1 cellular context compared by ENCODE assay signal in genomic region chr2:157929871-157930667, GRCh38.
TF ChIP-seq lines count a peak whose summit lies in the region.

No MANE protein-coding gene starts in this region.

TF ChIP-seq in K562, 482 proteins besides CTCF, POLR2A, EP300 and RAD21 (continued from another document and continues in another):
- TF ChIP-seq, protein P1, sequence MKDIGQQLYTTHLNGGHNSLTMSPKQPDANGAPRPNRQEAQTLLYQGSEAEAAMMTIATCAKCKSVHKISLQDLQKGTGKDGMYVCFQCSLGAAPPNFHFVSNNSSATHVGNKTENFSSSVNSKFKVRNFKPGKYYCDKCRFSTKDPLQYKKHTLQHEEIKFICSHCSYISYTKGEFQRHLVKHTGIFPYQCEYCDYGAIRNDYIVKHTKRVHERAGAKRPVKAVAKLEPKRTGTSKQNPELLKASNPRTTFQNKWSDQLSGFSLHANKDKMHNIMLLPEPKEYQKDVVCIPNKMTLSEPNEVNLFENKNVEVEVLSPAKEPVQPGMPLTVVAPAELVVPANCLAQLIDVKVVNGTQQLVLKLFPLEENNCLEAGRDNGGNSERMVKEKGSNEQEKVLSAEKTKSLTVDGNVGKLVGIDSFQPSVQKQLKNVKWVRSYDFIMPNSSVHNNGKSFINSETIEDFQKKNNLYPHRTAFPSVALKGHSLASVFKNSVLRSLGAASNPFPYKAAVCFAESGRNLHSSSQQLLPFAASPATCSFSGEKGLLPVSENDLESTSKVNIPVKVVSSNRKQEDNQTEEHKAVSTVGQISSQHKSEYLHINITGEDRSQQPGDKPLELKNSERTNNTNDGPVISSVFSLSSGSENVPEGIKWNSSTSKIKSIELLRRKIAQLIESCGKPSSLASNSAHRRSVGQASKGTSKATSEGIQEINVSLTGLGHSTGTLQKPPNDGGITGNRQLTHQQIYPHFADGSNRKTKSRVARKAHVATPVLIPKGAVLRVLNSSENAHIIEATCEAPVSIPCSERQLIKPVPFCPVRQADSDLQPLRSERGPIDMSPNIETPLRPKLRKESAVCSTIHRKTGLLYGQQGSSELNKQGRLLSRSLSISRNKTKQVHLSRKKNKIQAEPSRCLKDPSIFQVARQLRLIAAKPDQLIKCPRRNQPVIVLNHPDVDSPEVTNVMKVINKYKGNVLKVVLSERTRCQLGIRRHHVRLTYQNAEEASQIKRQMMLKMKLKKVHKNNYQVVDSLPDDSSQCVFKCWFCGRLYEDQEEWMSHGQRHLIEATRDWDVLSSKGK (CRISPR knock-in tag; IDR thresholded peaks at IDR 0.05) = no peak
- TF ChIP-seq BRD9 (IDR thresholded peaks at IDR 0.05; ENCODE audit: low read depth, partially characterized antibody) = peak; percentile 98
- peak; percentile 95 to 98 for TF ChIP-seq TEAD1 (CRISPR knock-in tag; IDR thresholded peaks at IDR 0.05)
- TF ChIP-seq GATAD2B (IDR thresholded peaks at IDR 0.05; ENCODE audit: borderline replicate concordance) = peak; percentile 98
- TF ChIP-seq TCF3 (CRISPR knock-in tag; IDR thresholded peaks at IDR 0.05) = peak; percentile 100
- no peak for TF ChIP-seq CBX5 (IDR thresholded peaks at IDR 0.05; ENCODE audit: borderline replicate concordance, low read depth)
- TF ChIP-seq BCOR (IDR thresholded peaks at IDR 0.05) = peak; percentile 90
- TF ChIP-seq HNRNPL (IDR thresholded peaks at IDR 0.05; ENCODE audit: low read depth, low read length) = no peak
- peak; percentile 87 for TF ChIP-seq PTRF (tag; IDR thresholded peaks at IDR 0.05)
- peak; percentile 100 for TF ChIP-seq PML (IDR thresholded peaks at IDR 0.05; ENCODE audit: low read length)
- peak; percentile 96 for TF ChIP-seq EHMT2 (IDR thresholded peaks at IDR 0.05)
- 0 out of 2 replicates have a peak, but pooled peaks have one; percentile 27 for TF ChIP-seq ZNF551 (CRISPR knock-in tag; IDR thresholded peaks at IDR 0.05)
- TF ChIP-seq, protein P2, sequence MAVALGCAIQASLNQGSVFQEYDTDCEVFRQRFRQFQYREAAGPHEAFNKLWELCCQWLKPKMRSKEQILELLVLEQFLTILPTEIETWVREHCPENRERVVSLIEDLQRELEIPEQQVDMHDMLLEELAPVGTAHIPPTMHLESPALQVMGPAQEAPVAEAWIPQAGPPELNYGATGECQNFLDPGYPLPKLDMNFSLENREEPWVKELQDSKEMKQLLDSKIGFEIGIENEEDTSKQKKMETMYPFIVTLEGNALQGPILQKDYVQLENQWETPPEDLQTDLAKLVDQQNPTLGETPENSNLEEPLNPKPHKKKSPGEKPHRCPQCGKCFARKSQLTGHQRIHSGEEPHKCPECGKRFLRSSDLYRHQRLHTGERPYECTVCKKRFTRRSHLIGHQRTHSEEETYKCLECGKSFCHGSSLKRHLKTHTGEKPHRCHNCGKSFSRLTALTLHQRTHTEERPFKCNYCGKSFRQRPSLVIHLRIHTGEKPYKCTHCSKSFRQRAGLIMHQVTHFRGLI (CRISPR knock-in tag; IDR thresholded peaks at IDR 0.05) = peak; percentile 91
- TF ChIP-seq ARHGAP35 (IDR thresholded peaks at IDR 0.05; ENCODE audit: partially characterized antibody) = no peak
- TF ChIP-seq, protein P3, sequence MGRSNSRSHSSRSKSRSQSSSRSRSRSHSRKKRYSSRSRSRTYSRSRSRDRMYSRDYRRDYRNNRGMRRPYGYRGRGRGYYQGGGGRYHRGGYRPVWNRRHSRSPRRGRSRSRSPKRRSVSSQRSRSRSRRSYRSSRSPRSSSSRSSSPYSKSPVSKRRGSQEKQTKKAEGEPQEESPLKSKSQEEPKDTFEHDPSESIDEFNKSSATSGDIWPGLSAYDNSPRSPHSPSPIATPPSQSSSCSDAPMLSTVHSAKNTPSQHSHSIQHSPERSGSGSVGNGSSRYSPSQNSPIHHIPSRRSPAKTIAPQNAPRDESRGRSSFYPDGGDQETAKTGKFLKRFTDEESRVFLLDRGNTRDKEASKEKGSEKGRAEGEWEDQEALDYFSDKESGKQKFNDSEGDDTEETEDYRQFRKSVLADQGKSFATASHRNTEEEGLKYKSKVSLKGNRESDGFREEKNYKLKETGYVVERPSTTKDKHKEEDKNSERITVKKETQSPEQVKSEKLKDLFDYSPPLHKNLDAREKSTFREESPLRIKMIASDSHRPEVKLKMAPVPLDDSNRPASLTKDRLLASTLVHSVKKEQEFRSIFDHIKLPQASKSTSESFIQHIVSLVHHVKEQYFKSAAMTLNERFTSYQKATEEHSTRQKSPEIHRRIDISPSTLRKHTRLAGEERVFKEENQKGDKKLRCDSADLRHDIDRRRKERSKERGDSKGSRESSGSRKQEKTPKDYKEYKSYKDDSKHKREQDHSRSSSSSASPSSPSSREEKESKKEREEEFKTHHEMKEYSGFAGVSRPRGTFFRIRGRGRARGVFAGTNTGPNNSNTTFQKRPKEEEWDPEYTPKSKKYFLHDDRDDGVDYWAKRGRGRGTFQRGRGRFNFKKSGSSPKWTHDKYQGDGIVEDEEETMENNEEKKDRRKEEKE (IDR thresholded peaks at IDR 0.05; ENCODE audit: borderline replicate concordance in 1 of 2, control insufficient read depth in 1 of 2, low read depth in 2 of 2, low read length in 1 of 2) = 0 out of 4 replicates have a peak, but pooled peaks of 1 of the 2 experiments have one; percentile 62
- TF ChIP-seq ZFPM2 (CRISPR knock-in tag; IDR thresholded peaks at IDR 0.05) = no peak
- no peak for TF ChIP-seq ASH1L (IDR thresholded peaks at IDR 0.05; ENCODE audit: borderline replicate concordance, low read depth, partially characterized antibody)
- peak; percentile 98 for TF ChIP-seq SMAD4 (CRISPR knock-in tag; conservative IDR thresholded peaks at IDR 0.05)
- peak; percentile 23; the same call in 1 of the 2 replicates for TF ChIP-seq ESRRB (CRISPR knock-in tag; IDR thresholded peaks at IDR 0.05; ENCODE audit: borderline replicate concordance)
- peak; percentile 88 for TF ChIP-seq ZNF445 (CRISPR knock-in tag; IDR thresholded peaks at IDR 0.05; ENCODE audit: low read depth)
- TF ChIP-seq DMBX1 (CRISPR knock-in tag; IDR thresholded peaks at IDR 0.05; ENCODE audit: borderline replicate concordance) = peak; percentile 98
- TF ChIP-seq GTF2F1 (IDR thresholded peaks at IDR 0.05; ENCODE audit: low read depth, low read length) = no peak
- TF ChIP-seq BRD4 (IDR thresholded peaks at IDR 0.05) = no peak
- no peak for TF ChIP-seq TGIF2 (CRISPR knock-in tag; IDR thresholded peaks at IDR 0.05)
- peak; percentile 100 for TF ChIP-seq SMARCC2 (IDR thresholded peaks at IDR 0.05; ENCODE audit: low read depth)
- TF ChIP-seq, protein P4, sequence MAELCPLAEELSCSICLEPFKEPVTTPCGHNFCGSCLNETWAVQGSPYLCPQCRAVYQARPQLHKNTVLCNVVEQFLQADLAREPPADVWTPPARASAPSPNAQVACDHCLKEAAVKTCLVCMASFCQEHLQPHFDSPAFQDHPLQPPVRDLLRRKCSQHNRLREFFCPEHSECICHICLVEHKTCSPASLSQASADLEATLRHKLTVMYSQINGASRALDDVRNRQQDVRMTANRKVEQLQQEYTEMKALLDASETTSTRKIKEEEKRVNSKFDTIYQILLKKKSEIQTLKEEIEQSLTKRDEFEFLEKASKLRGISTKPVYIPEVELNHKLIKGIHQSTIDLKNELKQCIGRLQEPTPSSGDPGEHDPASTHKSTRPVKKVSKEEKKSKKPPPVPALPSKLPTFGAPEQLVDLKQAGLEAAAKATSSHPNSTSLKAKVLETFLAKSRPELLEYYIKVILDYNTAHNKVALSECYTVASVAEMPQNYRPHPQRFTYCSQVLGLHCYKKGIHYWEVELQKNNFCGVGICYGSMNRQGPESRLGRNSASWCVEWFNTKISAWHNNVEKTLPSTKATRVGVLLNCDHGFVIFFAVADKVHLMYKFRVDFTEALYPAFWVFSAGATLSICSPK (IDR thresholded peaks at IDR 0.05; ENCODE audit: borderline replicate concordance) = no peak
- TF ChIP-seq ZNF766 (CRISPR knock-in tag; conservative IDR thresholded peaks at IDR 0.05) = peak; percentile 98
- TF ChIP-seq EGR1 (conservative IDR thresholded peaks at IDR 0.05) = peak; percentile 54; the same call in 1 of the 2 replicates
- TF ChIP-seq COPS2 (conservative IDR thresholded peaks at IDR 0.05) = no peak
- TF ChIP-seq TAF9B (IDR thresholded peaks at IDR 0.05; ENCODE audit: partially characterized antibody) = peak; percentile 81
- TF ChIP-seq E2F3 (CRISPR knock-in tag; IDR thresholded peaks at IDR 0.05) = 0 out of 2 replicates have a peak, but pooled peaks have one; percentile 36
- no peak for TF ChIP-seq HNRNPH1 (optimal IDR thresholded peaks at IDR 0.05; ENCODE audit: low read depth, low read length)
- peak; percentile 91 for TF ChIP-seq MTA1 (IDR thresholded peaks at IDR 0.05; ENCODE audit: borderline replicate concordance)
- no peak for TF ChIP-seq ZNF12 (CRISPR knock-in tag; IDR thresholded peaks at IDR 0.05)
- TF ChIP-seq OTX1 (CRISPR knock-in tag; IDR thresholded peaks at IDR 0.05) = peak; percentile 97
- peak; percentile 99 for TF ChIP-seq ESRRA (IDR thresholded peaks at IDR 0.05; ENCODE audit: borderline replicate concordance, low read depth)
- no peak for TF ChIP-seq ATF1 (CRISPR knock-in tag; IDR thresholded peaks at IDR 0.05)
- TF ChIP-seq ATF1 (tag; IDR thresholded peaks at IDR 0.05) = peak; percentile 83
- no peak for TF ChIP-seq SIN3B (IDR thresholded peaks at IDR 0.05; ENCODE audit: low read depth)
- peak; percentile 25; the same call in 1 of the 2 replicates for TF ChIP-seq RFX5 (IDR thresholded peaks at IDR 0.05; ENCODE audit: low read depth, low read length)
- TF ChIP-seq, protein P5, sequence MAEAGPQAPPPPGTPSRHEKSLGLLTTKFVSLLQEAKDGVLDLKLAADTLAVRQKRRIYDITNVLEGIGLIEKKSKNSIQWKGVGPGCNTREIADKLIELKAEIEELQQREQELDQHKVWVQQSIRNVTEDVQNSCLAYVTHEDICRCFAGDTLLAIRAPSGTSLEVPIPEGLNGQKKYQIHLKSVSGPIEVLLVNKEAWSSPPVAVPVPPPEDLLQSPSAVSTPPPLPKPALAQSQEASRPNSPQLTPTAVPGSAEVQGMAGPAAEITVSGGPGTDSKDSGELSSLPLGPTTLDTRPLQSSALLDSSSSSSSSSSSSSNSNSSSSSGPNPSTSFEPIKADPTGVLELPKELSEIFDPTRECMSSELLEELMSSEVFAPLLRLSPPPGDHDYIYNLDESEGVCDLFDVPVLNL (CRISPR knock-in tag; IDR thresholded peaks at IDR 0.05; ENCODE audit: low read depth) = no peak
- peak; percentile 97 for TF ChIP-seq NCOA1 (IDR thresholded peaks at IDR 0.05; ENCODE audit: low read depth)
- TF ChIP-seq TRIM28 (IDR thresholded peaks at IDR 0.05) = no peak
- peak; percentile 99; the same call in 1 of the 2 replicates for TF ChIP-seq EZH2 (IDR thresholded peaks at IDR 0.05; ENCODE audit: borderline replicate concordance, low read depth, low read length)
- no peak for TF ChIP-seq NR2C2 (CRISPR knock-in tag; IDR thresholded peaks at IDR 0.05)
- TF ChIP-seq NR2C2 (tag; IDR thresholded peaks at IDR 0.05) = peak; percentile 93
- no peak for TF ChIP-seq SRSF3 (IDR thresholded peaks at IDR 0.05; ENCODE audit: insufficient read depth, low read length)
- TF ChIP-seq CCAR2 (IDR thresholded peaks at IDR 0.05; ENCODE audit: low read depth, low read length) = no peak
- TF ChIP-seq CBX1 (IDR thresholded peaks at IDR 0.05; ENCODE audit: low read depth) = peak; percentile 81; the same call in 1 of the 2 replicates
- no peak for TF ChIP-seq SMARCA5 (IDR thresholded peaks at IDR 0.05)
- no peak for TF ChIP-seq XRCC5 (IDR thresholded peaks at IDR 0.05; ENCODE audit: low read depth, low read length)
- peak; percentile 71 for TF ChIP-seq ZNF134 (CRISPR knock-in tag; conservative IDR thresholded peaks at IDR 0.05)
- peak; percentile 66 for TF ChIP-seq PRDM10 (IDR thresholded peaks at IDR 0.05; ENCODE audit: partially characterized antibody)
- peak; percentile 62 for TF ChIP-seq POLR2H (tag; IDR thresholded peaks at IDR 0.05; ENCODE audit: low read depth)
- TF ChIP-seq NR4A1 (CRISPR knock-in tag; IDR thresholded peaks at IDR 0.05) = peak; percentile 88
- TF ChIP-seq NR4A1 (tag; IDR thresholded peaks at IDR 0.05) = peak; percentile 97
- peak; percentile 95 for TF ChIP-seq MBD2 (IDR thresholded peaks at IDR 0.05; ENCODE audit: borderline replicate concordance, low read depth)
- TF ChIP-seq ZNF778 (CRISPR knock-in tag; IDR thresholded peaks at IDR 0.05) = no peak
- peak; percentile 96 to 99; a peak in 3 of 4 replicates for TF ChIP-seq TBL1XR1 (IDR thresholded peaks at IDR 0.05; ENCODE audit: low read length in 2 of 2)
- peak; percentile 25; the same call in 1 of the 2 replicates for TF ChIP-seq MTF1 (CRISPR knock-in tag; IDR thresholded peaks at IDR 0.05; ENCODE audit: borderline replicate concordance)
- peak; percentile 88 for TF ChIP-seq CXXC5 (CRISPR knock-in tag; IDR thresholded peaks at IDR 0.05)
